ENCODE assay signal across 15 cellular contexts in genomic region chr18:36315736-36316135, GRCh38. TPM values are rescaled to one million over a fixed set of nuclear protein-coding genes. Genes with fewer than 3 reads are reported as not detected.
DNase-seq lines count a peak whose midpoint lies in the region; ATAC-seq and TF ChIP-seq lines count a peak whose summit lies in the region.
"Had no signal": no experiment of that assay in that cellular context is flagged by ENCODE, and none has a peak within 500 bp of the region (broad histone marks: within the 10 kb centered on the region; RNA-seq: fewer than 3 reads in every experiment).

No MANE protein-coding gene starts in this region.

- CTCF ChIA-PET in mammary epithelial cell (lab: Charles Lee; ENCODE audit: low non-redundant PET), result no interaction called here

- dilution Hi-C loops in mammary epithelial cell (cut with HindIII; ENCODE audit: low sequenced_read_pairs), result no loop called here

- in situ Hi-C loops in mammary epithelial cell (cut with MboI; ENCODE audit: low sequenced_read_pairs in 2 of 2), result no loop called here

- no peak for ATAC-seq in GM18868 (IDR thresholded peaks at IDR 0.05; ENCODE audit: unreplicated experiment)
- ATAC-seq: HCT116, left lobe of liver had no signal

- no peaks in the 10 kb centered on the region for H3K36me3 ChIP-seq in mammary epithelial cell (ENCODE audit: insufficient read depth, low read length)

- no peaks in the 10 kb centered on the region for H3K36me3 Mint-ChIP-seq in CD14-positive monocyte

- 69% methylated on average over 9 of the region's 10 CpGs for WGBS in mammary epithelial cell (ENCODE audit: low coverage, missing lambda C conversion rate)

- DNase-seq in AG10803 (ENCODE audit: low read depth) (peak; percentile 66), NCI-H524 treated with DMSO at 0.1 percent for 48 hours (lab: John Stamatoyannopoulos, UW) (peak; percentile 35), mammary epithelial cell (peak; percentile 57), kidney glomerular epithelial cell (lab: John Stamatoyannopoulos, UW) (peak; percentile 60), mucosa of gallbladder (ENCODE audit: low spot score) (no peak), NCI-H2107 treated with DMSO at 0.1 percent for 48 hours (lab: John Stamatoyannopoulos, UW; ENCODE audit: unreplicated experiment) (no peak), CD14-positive monocyte (ENCODE audit: low spot score) (no peak)
- DNase-seq: activated T-cell treated with anti-CD3 and anti-CD28 coated beads, Interleukin-2, amount 50 U/mL, for 24 hours; AML-193; Karpas-422; NCI-H2107; stimulated activated CD4-positive, alpha-beta T cell treated with anti-CD3 and anti-CD28 coated beads, Interleukin-2, amount 100 ng/mL, for 24 hours had no signal

- TF ChIP-seq CTCF in AG10803 (conservative IDR thresholded peaks at IDR 0.05; ENCODE audit: low read length), result no peak
- no peak for TF ChIP-seq CTCF in mammary epithelial cell (conservative IDR thresholded peaks at IDR 0.05 in 1 of 2, IDR thresholded peaks at IDR 0.05 in 1 of 2; ENCODE audit: extremely low read depth in 1 of 2, insufficient read depth in 1 of 2, low read depth in 1 of 2, low read length in 2 of 2)
- no peak for TF ChIP-seq CTCF in CD14-positive monocyte (IDR thresholded peaks at IDR 0.05)

- H4K20me1 ChIP-seq in mammary epithelial cell (ENCODE audit: insufficient read depth, low read length), result no peaks in the 10 kb centered on the region

- no peaks in the 10 kb centered on the region for H3K4me1 Mint-ChIP-seq in CD14-positive monocyte

- H3K27ac ChIP-seq in mammary epithelial cell (ENCODE audit: insufficient read depth, low read depth, low read length), result no peak overlapping the region

- H3K79me2 ChIP-seq in mammary epithelial cell (ENCODE audit: insufficient read depth, low read length), result peaks cover 63% of the 10 kb centered on the region

- BruUV-seq in mammary epithelial cell (replicated peaks; lab: Mats Ljungman, UMichigan), result no TSS peak

- no peaks in the 10 kb centered on the region for H3K27me3 ChIP-seq in mammary epithelial cell (ENCODE audit: insufficient read depth, low read length)

- no peak overlapping the region for H3K27ac Mint-ChIP-seq in CD14-positive monocyte
- H3K27ac Mint-ChIP-seq: activated T-cell treated with anti-CD3 and anti-CD28 coated beads, Interleukin-2, amount 50 U/mL, for 24 hours had no signal

- intact Hi-C loops in mammary epithelial cell (cut with micrococcal nuclease) (no loop called here), CD14-positive monocyte (cut with micrococcal nuclease) (no loop called here)

- no peak overlapping the region for H3K4me3 Mint-ChIP-seq in CD14-positive monocyte
- H3K4me3 Mint-ChIP-seq: activated T-cell treated with anti-CD3 and anti-CD28 coated beads, Interleukin-2, amount 50 U/mL, for 24 hours had no signal

- H3K4me3 ChIP-seq in AG10803 (ENCODE audit: low read length) (no peak overlapping the region), mammary epithelial cell (replicated peaks in 1 of 3; ENCODE audit: insufficient read depth in 1 of 3, low read depth in 2 of 3, low read length in 3 of 3) (no peak overlapping the region)

- peaks cover 53% of the 10 kb centered on the region for H3K4me1 ChIP-seq in mammary epithelial cell (ENCODE audit: insufficient read depth, low read length)

- no peak overlapping the region for H3K4me2 ChIP-seq in mammary epithelial cell (ENCODE audit: insufficient read depth, low read depth, low read length)

- peaks cover 7 to 20% (median 14%) of the 10 kb centered on the region in 7 donors for H3K9me3 Mint-ChIP-seq in CD14-positive monocyte

- peaks cover 4% of the 10 kb centered on the region for H3K9me3 ChIP-seq in mammary epithelial cell (replicated peaks; ENCODE audit: insufficient read depth, low read length)

- H3K9ac ChIP-seq in mammary epithelial cell (ENCODE audit: insufficient read depth, low read length), result no peak overlapping the region

- H3K27me3 Mint-ChIP-seq in CD14-positive monocyte (ENCODE audit: low read depth in 3 of 3), result peaks cover 7 to 13% (median 12%) of the 10 kb centered on the region in 3 donors

- H2AFZ ChIP-seq in mammary epithelial cell (ENCODE audit: low read depth, low read length), result no peak overlapping the region

RNA-seq across cellular contexts. Expression of gene FHOD3, which starts 18.2 kb away (rescaled TPM):
- 10 to 100 TPM; 28.1 to 51.5 TPM for total RNA-seq in mammary epithelial cell
- polyA plus RNA-seq in mammary epithelial cell, result 18.3 TPM
- 37.2 TPM for polyA minus RNA-seq in mammary epithelial cell
- 24.9 TPM for total RNA-seq in mucosa of gallbladder
- not detected for polyA plus RNA-seq in CD14-positive monocyte

Comparison
In these comparisons a context has a peak if more than half of its experiments do, and no peak if none do; other contexts are left out.
1. DNase-seq: peak in AG10803 (single experiment), NCI-H524 treated with DMSO at 0.1 percent for 48 hours (single experiment), mammary epithelial cell (single experiment) and kidney glomerular epithelial cell (single experiment); none in mucosa of gallbladder (single experiment), NCI-H2107 treated with DMSO at 0.1 percent for 48 hours (single experiment) and CD14-positive monocyte (single experiment).